ENCODE assay signal across 16 cellular contexts in the genomic region with DNA sequence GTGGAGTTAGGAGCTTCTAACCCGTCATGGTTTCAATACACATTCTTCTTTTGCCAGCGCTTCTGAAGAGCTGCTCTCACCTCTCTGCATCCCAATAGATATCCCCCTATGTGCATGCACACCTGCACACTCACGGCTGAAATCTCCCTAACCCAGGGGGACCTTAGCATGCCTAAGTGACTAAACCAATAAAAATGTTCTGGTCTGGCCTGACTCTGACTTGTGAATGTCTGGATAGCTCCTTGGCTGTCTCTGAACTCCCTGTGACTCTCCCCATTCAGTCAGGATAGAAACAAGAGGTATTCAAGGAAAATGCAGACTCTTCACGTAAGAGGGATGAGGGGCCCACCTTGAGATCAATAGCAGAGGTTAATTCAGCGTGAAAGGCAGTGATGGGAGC. TPM values are rescaled to one million over a fixed set of nuclear protein-coding genes. Genes with fewer than 3 reads are reported as not detected.
DNase-seq lines count a peak whose midpoint lies in the region; ATAC-seq and TF ChIP-seq lines count a peak whose summit lies in the region.
"Had no signal": no experiment of that assay in that cellular context is flagged by ENCODE, and none has a peak within 500 bp of the region (broad histone marks: within the 10 kb centered on the region; RNA-seq: fewer than 3 reads in every experiment).

No MANE protein-coding gene starts in this region.

- CTCF ChIA-PET in CD4-positive, alpha-beta T cell (lab: Charles Lee) = interaction anchor here (14.4 kb wide), 1 partner anchor 16 kb away, joined by 135 read pairs; no protein-coding TSS in a partner anchor

- H3K27me3 ChIP-seq in CD4-positive, alpha-beta T cell (ENCODE audit: control insufficient read depth, insufficient read depth, low read length) = no peaks in the 10 kb centered on the region

- no peak for ATAC-seq in CD4-positive, alpha-beta T cell (ENCODE audit: poor library complexity)
- ATAC-seq in activated naive CD4-positive, alpha-beta T cell treated with anti-CD3 and anti-CD28 coated beads, Interleukin-2, amount 50 U/mL, for 72 hours = no peak
- ATAC-seq: lower lobe of right lung had no signal

- H3K27ac ChIP-seq in CD4-positive, alpha-beta T cell (ENCODE audit: low read depth, low read length) = peak overlapping the region; percentile 99
- H3K27ac ChIP-seq: BLaER1 treated with 17β-estradiol and CSF1 and Interleukin-3, amounts not matched to agents 10 nM and 100 nM; lower lobe of right lung had no signal

- H3K9me3 Mint-ChIP-seq in CD4-positive, alpha-beta T cell = no peaks in the 10 kb centered on the region
- H3K9me3 Mint-ChIP-seq in HFFc6 = no peaks in the 10 kb centered on the region
- H3K9me3 Mint-ChIP-seq in activated naive CD4-positive, alpha-beta T cell treated with anti-CD3 and anti-CD28 coated beads, Interleukin-2, amount 50 U/mL, for 72 hours = no peaks in the 10 kb centered on the region
- H3K9me3 Mint-ChIP-seq: neural crest cell had no signal

- H3K27ac Mint-ChIP-seq in CD4-positive, alpha-beta T cell = peak overlapping the region; percentile 98
- no peak overlapping the region for H3K27ac Mint-ChIP-seq in HFFc6
- peak overlapping the region; percentile 98 to 100 for H3K27ac Mint-ChIP-seq in activated naive CD4-positive, alpha-beta T cell treated with anti-CD3 and anti-CD28 coated beads, Interleukin-2, amount 50 U/mL, for 72 hours

- H3K36me3 Mint-ChIP-seq in CD4-positive, alpha-beta T cell (ENCODE audit: low read depth) = peaks cover 90% of the 10 kb centered on the region
- H3K36me3 Mint-ChIP-seq in HFFc6 (ENCODE audit: low read depth) = no peaks in the 10 kb centered on the region
- H3K36me3 Mint-ChIP-seq in activated naive CD4-positive, alpha-beta T cell treated with anti-CD3 and anti-CD28 coated beads, Interleukin-2, amount 50 U/mL, for 72 hours = peaks cover 75 to 91% of the 10 kb centered on the region in 2 donors

- TF ChIP-seq CTCF in CD4-positive, alpha-beta T cell (IDR thresholded peaks at IDR 0.05) = no peak
- TF ChIP-seq CTCF in HFFc6 (IDR thresholded peaks at IDR 0.05) = no peak

- peaks cover 53% of the 10 kb centered on the region for H3K4me1 Mint-ChIP-seq in CD4-positive, alpha-beta T cell (ENCODE audit: low read depth)
- peaks cover 8% of the 10 kb centered on the region for H3K4me1 Mint-ChIP-seq in HFFc6 (ENCODE audit: low read depth)

- DNase-seq in CD4-positive, alpha-beta T cell = no peak
- DNase-seq in HFFc6 (peak; percentile 15), kidney tubule cell (ENCODE audit: low spot score) (peak; percentile 56), T1000 (lab: John Stamatoyannopoulos, UW) (no peak), hippocampal formation (lab: John Stamatoyannopoulos, UW) (no peak), Ammon's horn (ENCODE audit: low spot score) (no peak)
- no peak for DNase-seq in activated naive CD4-positive, alpha-beta T cell treated with anti-CD3 and anti-CD28 coated beads, Interleukin-2, amount 50 U/mL, for 72 hours (ENCODE audit: low spot score in 2 of 2)
- DNase-seq: DMS79; foreskin melanocyte; lower lobe of right lung; NCI-H1436 treated with DMSO at 0.1 percent for 48 hours; Right ventricle myocardium superior; stimulated activated CD4-positive, alpha-beta T cell treated with anti-CD3 and anti-CD28 coated beads, Interleukin-15, amount 100 ng/mL, for 24 hours; T-helper 9 cell had no signal

- intact Hi-C loops in CD4-positive, alpha-beta T cell (cut with DNase I, micrococcal nuclease) = no loop called here

- H3K27me3 Mint-ChIP-seq in CD4-positive, alpha-beta T cell = no peaks in the 10 kb centered on the region
- H3K27me3 Mint-ChIP-seq in HFFc6 (ENCODE audit: insufficient read depth) = peaks cover 48% of the 10 kb centered on the region

- H3K9me3 ChIP-seq in CD4-positive, alpha-beta T cell (ENCODE audit: control insufficient read depth, low read length) = no peaks in the 10 kb centered on the region
- H3K9me3 ChIP-seq: BLaER1 treated with 17β-estradiol and CSF1 and Interleukin-3, amounts not matched to agents 10 nM and 100 nM; lower lobe of right lung had no signal

- peak overlapping the region; percentile 97 for H3K4me3 Mint-ChIP-seq in CD4-positive, alpha-beta T cell
- H3K4me3 Mint-ChIP-seq in HFFc6 = no peak overlapping the region
- H3K4me3 Mint-ChIP-seq: neural crest cell had no signal

- POLR2A ChIA-PET in CD4-positive, alpha-beta T cell (lab: Charles Lee) = interaction anchor here (0.8 to 30.9 kb wide), 13 partner anchors 1 to 489 kb away, joined by 3 to 5733 read pairs (median 4); a partner anchor contains a TSS

RNA-seq across cellular contexts. Expression of a gene that starts 22.4 kb away (rescaled TPM):
- total RNA-seq in CD4-positive, alpha-beta T cell = not detected
- total RNA-seq in HFFc6 (2021; fragmentation: NEBNext Ultra II Directional; extraction: Animal tissue kit (Norgen Biotek cat#: 25700)) = not detected
- total RNA-seq in activated naive CD4-positive, alpha-beta T cell treated with anti-CD3 and anti-CD28 coated beads, Interleukin-2, amount 50 U/mL, for 72 hours = under 1 TPM in 1 of 2 donors, not detected in 1; 0.82 TPM
- total RNA-seq: lower lobe of right lung, neural crest cell, Right ventricle myocardium superior had no signal

RNA-seq across cellular contexts. Expression of a gene that starts 43.9 kb away (rescaled TPM):
- not detected for total RNA-seq in CD4-positive, alpha-beta T cell
- not detected for total RNA-seq in HFFc6 (2021; fragmentation: NEBNext Ultra II Directional; extraction: Animal tissue kit (Norgen Biotek cat#: 25700))
- total RNA-seq in activated naive CD4-positive, alpha-beta T cell treated with anti-CD3 and anti-CD28 coated beads, Interleukin-2, amount 50 U/mL, for 72 hours = not detected
- total RNA-seq: lower lobe of right lung, neural crest cell, Right ventricle myocardium superior had no signal

Comparison
In these comparisons a context has a peak if more than half of its experiments do, and no peak if none do; other contexts are left out.
1. DNase-seq: peak in HFFc6 (single experiment) and kidney tubule cell (single experiment); none in CD4-positive, alpha-beta T cell (0 of 10), activated naive CD4-positive, alpha-beta T cell treated with anti-CD3 and anti-CD28 coated beads, Interleukin-2, amount 50 U/mL, for 72 hours (0 of 2), T1000 (single experiment), hippocampal formation (0 of 2) and Ammon's horn (single experiment).